9 cellular contexts compared by ENCODE assay signal in the genomic region with DNA sequence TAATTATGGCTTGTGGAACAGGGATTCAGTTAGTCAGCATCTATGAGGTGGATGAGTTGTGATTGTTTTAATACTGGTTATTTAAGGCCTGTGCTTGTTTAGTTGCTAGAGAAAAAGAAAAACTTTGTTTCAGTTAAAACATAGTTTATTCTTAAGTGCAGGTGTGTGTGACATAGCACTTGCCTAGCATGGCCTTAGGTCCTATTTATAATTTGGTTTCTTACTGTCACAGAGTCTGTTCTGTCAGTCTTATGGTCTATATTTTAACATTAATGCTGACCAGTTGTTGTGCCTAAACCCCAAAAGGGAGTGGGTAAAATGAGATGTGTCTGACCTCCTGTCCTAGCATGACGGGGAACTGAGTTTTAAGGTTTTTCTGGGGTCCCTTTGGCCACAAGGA.
"Had no signal": no experiment of that assay in that cellular context is flagged by ENCODE, and none has a peak within 500 bp of the region (broad histone marks: within the 10 kb centered on the region; RNA-seq: fewer than 3 reads in every experiment).

No MANE protein-coding gene starts in this region.

- H2AFZ ChIP-seq: GM23248, GM23338 had no signal

- H3K9ac ChIP-seq: GM23248 had no signal

- H3K9me3 ChIP-seq: HAP-1 had no signal

- H3K4me2 ChIP-seq: GM23338 had no signal

- H3K4me1 ChIP-seq: HAP-1 had no signal

- ATAC-seq: GM23338, HCT116 had no signal

- H3K27ac ChIP-seq: GM23248 had no signal

- DNase-seq: GM23248, GOT3, H7, H9, HCEC 1CT, HFFc6 had no signal

- H3K4me3 ChIP-seq: GM23248, GM23338, HAP-1 had no signal

- H3K36me3 ChIP-seq: HAP-1 had no signal
